Comparison of ENCODE assay signal across 15 cellular contexts in genomic region chr12:14928946-14929345, GRCh38. TPM values are rescaled to one million over a fixed set of nuclear protein-coding genes. Genes with fewer than 3 reads are reported as not detected.
DNase-seq lines count a peak whose midpoint lies in the region; ATAC-seq and TF ChIP-seq lines count a peak whose summit lies in the region.
"Had no signal": no experiment of that assay in that cellular context is flagged by ENCODE, and none has a peak within 500 bp of the region (broad histone marks: within the 10 kb centered on the region; RNA-seq: fewer than 3 reads in every experiment).

No MANE protein-coding gene starts in this region.

- peaks cover 3% of the 10 kb centered on the region for H3K27me3 Mint-ChIP-seq in GM23338 (ENCODE audit: insufficient read depth, low read depth, poor library complexity)
- H3K27me3 Mint-ChIP-seq: activated CD4-positive, alpha-beta memory T cell treated with anti-CD3 and anti-CD28 coated beads, Interleukin-2, amount 10 ng/mL, durations not matched to agents 7 days and 5 days; activated naive CD8-positive, alpha-beta T cell had no signal

- H3K4me1 Mint-ChIP-seq in GM23338: peaks cover 18% of the 10 kb centered on the region; the same call in 2 of the 3 replicates
- H3K4me1 Mint-ChIP-seq: activated CD4-positive, alpha-beta memory T cell treated with anti-CD3 and anti-CD28 coated beads, Interleukin-2, amount 10 ng/mL, durations not matched to agents 7 days and 5 days; immature natural killer cell had no signal

- peak overlapping the region; percentile 25; the same call in 2 of the 3 replicates for H3K4me3 Mint-ChIP-seq in GM23338
- H3K4me3 Mint-ChIP-seq: activated CD4-positive, alpha-beta memory T cell treated with anti-CD3 and anti-CD28 coated beads, Interleukin-2, amount 10 ng/mL, durations not matched to agents 7 days and 5 days; activated naive CD8-positive, alpha-beta T cell; immature natural killer cell had no signal

- DNase-seq in GM23338 (ENCODE audit: low spot score) (peak; percentile 71), RWPE2 (ENCODE audit: low spot score) (no peak), foreskin keratinocyte (peak; percentile 54 to 80), osteoblast (ENCODE audit: insufficient read length, low spot score, missing footprints) (no peak), NCI-H226 (no peak), NCI-H774 (lab: John Stamatoyannopoulos, UW) (no peak), anterior cingulate cortex (lab: John Stamatoyannopoulos, UW) (no peak)
- DNase-seq: activated CD4-positive, alpha-beta memory T cell treated with anti-CD3 and anti-CD28 coated beads, Interleukin-2, amount 10 ng/mL, durations not matched to agents 7 days and 5 days; immature natural killer cell; testis had no signal

- H3K79me2 ChIP-seq in GM23338 (replicated peaks; ENCODE audit: insufficient read depth) (no peaks in the 10 kb centered on the region), osteoblast (ENCODE audit: insufficient read depth, low read length) (no peaks in the 10 kb centered on the region)

- peak overlapping the region; percentile 82 for H3K27ac Mint-ChIP-seq in GM23338
- H3K27ac Mint-ChIP-seq: activated CD4-positive, alpha-beta memory T cell treated with anti-CD3 and anti-CD28 coated beads, Interleukin-2, amount 10 ng/mL, durations not matched to agents 7 days and 5 days; activated naive CD8-positive, alpha-beta T cell; immature natural killer cell had no signal

- no peaks in the 10 kb centered on the region for H3K9me2 ChIP-seq in GM23338 (ENCODE audit: insufficient read depth)

- ATAC-seq in GM23338 (peak; percentile 74), RWPE2 (ENCODE audit: low read depth) (peak; percentile 68), foreskin keratinocyte (peak; percentile 83), HG02588 (IDR thresholded peaks at IDR 0.05; ENCODE audit: unreplicated experiment) (no peak)

- H3K4me1 ChIP-seq in GM23338 (ENCODE audit: insufficient read depth) (peaks cover 9% of the 10 kb centered on the region; the same call in 1 of the 2 replicates), RWPE2 (ENCODE audit: insufficient read depth, poor library complexity, severe bottlenecking) (peaks cover 8% of the 10 kb centered on the region), foreskin keratinocyte (peaks cover 22% of the 10 kb centered on the region), osteoblast (ENCODE audit: insufficient read depth, low read length) (no peaks in the 10 kb centered on the region)

- H4K20me1 ChIP-seq in GM23338 (replicated peaks; ENCODE audit: insufficient read depth) (no peaks in the 10 kb centered on the region), osteoblast (ENCODE audit: insufficient read depth, low read length) (no peaks in the 10 kb centered on the region)
- H4K20me1 ChIP-seq: BLaER1 had no signal

- H3K4me3 ChIP-seq in GM23338 (no peak overlapping the region), RWPE2 (ENCODE audit: severe bottlenecking) (no peak overlapping the region), osteoblast (ENCODE audit: insufficient read depth, low read length) (no peak overlapping the region)
- H3K4me3 ChIP-seq: BLaER1, testis had no signal

- H3K9me3 Mint-ChIP-seq in GM23338: no peaks in the 10 kb centered on the region
- H3K9me3 Mint-ChIP-seq: activated CD4-positive, alpha-beta memory T cell treated with anti-CD3 and anti-CD28 coated beads, Interleukin-2, amount 10 ng/mL, durations not matched to agents 7 days and 5 days; immature natural killer cell had no signal

- H3K27ac ChIP-seq in GM23338 (ENCODE audit: low read depth) (no peak overlapping the region), RWPE2 (ENCODE audit: poor library complexity, severe bottlenecking) (no peak overlapping the region), foreskin keratinocyte (no peak overlapping the region), osteoblast (ENCODE audit: low read depth, low read length) (no peak overlapping the region)
- H3K27ac ChIP-seq: BLaER1 had no signal

- TF ChIP-seq CTCF in GM23338 (conservative IDR thresholded peaks at IDR 0.05; ENCODE audit: low read depth in 2 of 2) (no peak), RWPE2 (IDR thresholded peaks at IDR 0.05; ENCODE audit: poor library complexity, severe bottlenecking) (no peak), foreskin keratinocyte (conservative IDR thresholded peaks at IDR 0.05) (no peak), osteoblast (IDR thresholded peaks at IDR 0.05; ENCODE audit: extremely low read depth, low read depth, low read length) (no peak)

- H3K4me2 ChIP-seq in GM23338 (peak overlapping the region; percentile 28; the same call in 1 of the 2 replicates), osteoblast (ENCODE audit: insufficient read depth, low read length) (no peak overlapping the region)
- H3K4me2 ChIP-seq: BLaER1 had no signal

- H2AFZ ChIP-seq in GM23338 (no peak overlapping the region), osteoblast (ENCODE audit: low read length) (peak overlapping the region; percentile 50)

- H3K9me3 ChIP-seq in RWPE2 (ENCODE audit: severe bottlenecking) (no peaks in the 10 kb centered on the region), osteoblast (ENCODE audit: low read depth, low read length) (no peaks in the 10 kb centered on the region)
- H3K9me3 ChIP-seq: BLaER1, testis had no signal

- no peaks in the 10 kb centered on the region for H3K27me3 ChIP-seq in GM23338 (ENCODE audit: insufficient read depth)
- H3K27me3 ChIP-seq in RWPE2 (ENCODE audit: insufficient read depth, poor library complexity, severe bottlenecking): no peaks in the 10 kb centered on the region
- no peaks in the 10 kb centered on the region for H3K27me3 ChIP-seq in foreskin keratinocyte
- H3K27me3 ChIP-seq in osteoblast (ENCODE audit: insufficient read depth, low read length): peaks cover 6% of the 10 kb centered on the region
- H3K27me3 ChIP-seq: BLaER1, testis had no signal

- H3K36me3 ChIP-seq in GM23338 (ENCODE audit: insufficient read depth) (no peaks in the 10 kb centered on the region), RWPE2 (ENCODE audit: low read depth) (no peaks in the 10 kb centered on the region), osteoblast (ENCODE audit: insufficient read depth, low read length) (no peaks in the 10 kb centered on the region)

- H3F3A ChIP-seq in GM23338 (replicated peaks; ENCODE audit: low read depth): no peaks in the 10 kb centered on the region

- no peaks in the 10 kb centered on the region for H3K36me3 Mint-ChIP-seq in GM23338 (ENCODE audit: low read depth)

TF ChIP-seq in GM23338, 12 proteins besides CTCF, POLR2A, EP300 and RAD21:
- TF ChIP-seq REST (IDR thresholded peaks at IDR 0.05; ENCODE audit: unreplicated experiment): no peak

RNA-seq across cellular contexts. Expression of gene ERP27, which starts 9.4 kb away (rescaled TPM):
- total RNA-seq in GM23338 (2014; rRNA removed; shearing (Covaris generic)): not detected in 2 replicates
- polyA plus RNA-seq in GM23338 (2016; fragmentation: Nextera tagmentation; extraction: Ambion mirVana): not detected in 2 replicates
- 0.07 TPM in 2 replicates for total RNA-seq in foreskin keratinocyte
- polyA plus RNA-seq in foreskin keratinocyte: 0.06 and 0.08 TPM in 2 replicates
- total RNA-seq in osteoblast: not detected in 2 replicates

RNA-seq across cellular contexts. Expression of gene ARHGDIB, which starts 32.5 kb away (rescaled TPM):
- not detected in 2 replicates for total RNA-seq in GM23338 (2014; rRNA removed; shearing (Covaris generic))
- polyA plus RNA-seq in GM23338 (2016; fragmentation: Nextera tagmentation; extraction: Ambion mirVana): 0.89 and 1.8 TPM in 2 replicates
- total RNA-seq in foreskin keratinocyte: 80.7 and 136 TPM in 2 replicates
- 96.0 and 169 TPM in 2 replicates for polyA plus RNA-seq in foreskin keratinocyte
- 1.5 and 7.2 TPM in 2 replicates for total RNA-seq in osteoblast

RNA-seq across cellular contexts. Expression of gene MGP, which starts 43.3 kb away (rescaled TPM):
- not detected in 2 replicates for total RNA-seq in GM23338 (2014; rRNA removed; shearing (Covaris generic))
- 0.60 TPM in 1 of 2 replicates, not detected in the other for polyA plus RNA-seq in GM23338 (2016; fragmentation: Nextera tagmentation; extraction: Ambion mirVana)
- total RNA-seq in foreskin keratinocyte: 0.44 TPM in 1 of 2 replicates, not detected in the other
- 0.20 TPM in 1 of 2 replicates, not detected in the other for polyA plus RNA-seq in foreskin keratinocyte
- 8.0 and 16.8 TPM in 2 replicates for total RNA-seq in osteoblast
- total RNA-seq: activated CD4-positive, alpha-beta memory T cell treated with anti-CD3 and anti-CD28 coated beads, Interleukin-2, amount 10 ng/mL, durations not matched to agents 7 days and 5 days had no signal

RNA-seq across cellular contexts. Expression of gene PDE6H, which starts 43.9 kb away (rescaled TPM):
- total RNA-seq in GM23338 (2014; rRNA removed; shearing (Covaris generic)): not detected in 2 replicates
- not detected in 2 replicates for polyA plus RNA-seq in GM23338 (2016; fragmentation: Nextera tagmentation; extraction: Ambion mirVana)
- total RNA-seq in foreskin keratinocyte: not detected in 2 replicates
- not detected in 2 replicates for polyA plus RNA-seq in foreskin keratinocyte
- not detected in 2 replicates for total RNA-seq in osteoblast
- total RNA-seq: activated CD4-positive, alpha-beta memory T cell treated with anti-CD3 and anti-CD28 coated beads, Interleukin-2, amount 10 ng/mL, durations not matched to agents 7 days and 5 days; epithelial cell of proximal tubule; pulmonary artery endothelial cell; testis had no signal
- polyA plus RNA-seq: immature natural killer cell had no signal

Comparison
In these comparisons a context has a peak if more than half of its experiments do, and no peak if none do; other contexts are left out.
1. DNase-seq: peak in GM23338 (single experiment) and foreskin keratinocyte (2 of 2); none in RWPE2 (single experiment), osteoblast (single experiment), NCI-H226 (single experiment), NCI-H774 (single experiment) and anterior cingulate cortex (0 of 58).